Comparison of ENCODE assay signal across 1 cellular context in genomic region chr5:52985306-52985705, GRCh38.
TF ChIP-seq lines count a peak whose summit lies in the region.

No MANE protein-coding gene starts in this region.

TF ChIP-seq in endothelial cell of umbilical vein, 7 proteins besides CTCF, POLR2A, EP300 and RAD21:
- no peak for TF ChIP-seq MAX (IDR thresholded peaks at IDR 0.05; ENCODE audit: insufficient read depth, insufficient read length)
- peak; percentile 10 for TF ChIP-seq FOS (IDR thresholded peaks at IDR 0.05; ENCODE audit: borderline replicate concordance, insufficient read depth, low read length)
- TF ChIP-seq GATA2 (IDR thresholded peaks at IDR 0.05; ENCODE audit: insufficient read depth, insufficient read length, low read depth, low read length): no peak
